1 cellular context compared by ENCODE assay signal in genomic region chr11:13119361-13119760, GRCh38.
TF ChIP-seq lines count a peak whose summit lies in the region.

No MANE protein-coding gene starts in this region.

TF ChIP-seq in IMR-90, 13 proteins besides CTCF, POLR2A, EP300 and RAD21 (continued from another document):
- TF ChIP-seq CEBPB (IDR thresholded peaks at IDR 0.05; ENCODE audit: low read depth, low read length) (no peak), SMC3 (IDR thresholded peaks at IDR 0.05; ENCODE audit: low read depth, low read length) (no peak)
